10 cellular contexts compared by ENCODE assay signal in the genomic region with DNA sequence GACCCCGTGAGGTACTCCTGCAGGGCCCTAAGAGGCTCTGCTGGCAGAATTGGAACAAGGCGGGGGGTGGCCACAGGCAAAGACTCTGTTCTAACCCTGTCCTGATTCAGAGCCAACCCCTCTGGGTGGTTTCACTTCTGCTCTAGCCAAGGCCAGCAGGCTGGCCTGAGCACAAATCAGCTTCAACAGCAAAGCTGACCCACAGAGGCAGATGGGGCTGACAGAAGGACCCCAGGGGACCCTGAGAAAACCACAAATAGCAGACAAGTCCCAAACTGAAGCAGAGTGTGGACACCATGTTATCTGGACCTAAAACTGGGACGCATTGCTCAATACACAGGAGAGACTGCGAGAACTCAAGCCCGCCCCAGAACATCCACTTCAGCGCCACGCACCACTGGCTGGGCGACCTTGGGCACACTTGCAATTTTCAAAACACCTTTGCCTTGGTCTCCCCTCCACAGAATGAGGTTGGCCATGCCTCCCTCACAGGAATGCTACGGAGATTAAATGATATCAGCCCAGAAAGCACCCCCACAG.
DNase-seq lines count a peak whose midpoint lies in the region; ATAC-seq and TF ChIP-seq lines count a peak whose summit lies in the region.
"Had no signal": no experiment of that assay in that cellular context is flagged by ENCODE, and none has a peak within 500 bp of the region (broad histone marks: within the 10 kb centered on the region; RNA-seq: fewer than 3 reads in every experiment).

No MANE protein-coding gene starts in this region.

- peak; percentile 95 for ATAC-seq in GM21367 (IDR thresholded peaks at IDR 0.05; ENCODE audit: unreplicated experiment)
- ATAC-seq in HG03439 (IDR thresholded peaks at IDR 0.05; ENCODE audit: unreplicated experiment): peak; percentile 81

- no peaks in the 10 kb centered on the region for H3K9me3 Mint-ChIP-seq in Caco-2 (ENCODE audit: unreplicated experiment)

- no peaks in the 10 kb centered on the region for H3K9me3 ChIP-seq in effector memory CD4-positive, alpha-beta T cell (ENCODE audit: control insufficient read depth, low read length)
- H3K9me3 ChIP-seq in MG63 (no peaks in the 10 kb centered on the region), Caco-2 (no peaks in the 10 kb centered on the region)

- TF ChIP-seq CTCF in Caco-2 (IDR thresholded peaks at IDR 0.05; ENCODE audit: insufficient read depth in 1 of 2, low read depth in 1 of 2, low read length in 1 of 2, severe bottlenecking in 1 of 2, unreplicated experiment in 1 of 2): no peak

- H3K27me3 Mint-ChIP-seq in Caco-2 (ENCODE audit: insufficient read depth, unreplicated experiment): no peaks in the 10 kb centered on the region
- H3K27me3 Mint-ChIP-seq: CD4-positive, CD25-positive, alpha-beta regulatory T cell had no signal

- no peaks in the 10 kb centered on the region for H3K36me3 ChIP-seq in effector memory CD4-positive, alpha-beta T cell (ENCODE audit: control insufficient read depth, insufficient read depth, low read length)
- H3K36me3 ChIP-seq in MG63 (no peaks in the 10 kb centered on the region), Caco-2 (ENCODE audit: control insufficient read depth, insufficient read depth, low read length) (no peaks in the 10 kb centered on the region)

- no peak overlapping the region for H3K4me3 Mint-ChIP-seq in Caco-2 (ENCODE audit: unreplicated experiment)
- H3K4me3 Mint-ChIP-seq: CD4-positive, CD25-positive, alpha-beta regulatory T cell had no signal

- H3K27ac ChIP-seq in effector memory CD4-positive, alpha-beta T cell (ENCODE audit: insufficient read depth, low read length, poor library complexity, severe bottlenecking): no peak overlapping the region

- no peak overlapping the region for H3K27ac Mint-ChIP-seq in Caco-2 (ENCODE audit: unreplicated experiment)
- H3K27ac Mint-ChIP-seq: CD4-positive, CD25-positive, alpha-beta regulatory T cell had no signal

- H3K4me1 Mint-ChIP-seq in Caco-2 (ENCODE audit: low read depth, unreplicated experiment): no peaks in the 10 kb centered on the region
- H3K4me1 Mint-ChIP-seq: CD4-positive, CD25-positive, alpha-beta regulatory T cell had no signal

- intact Hi-C loops in Caco-2 (cut with micrococcal nuclease; ENCODE audit: unreplicated experiment): no loop called here

- in situ Hi-C loops in G401 (cut with HindIII; ENCODE audit: low sequenced_read_pairs): no loop called here

- POLR2A ChIA-PET in Caco-2 (lab: Charles Lee): no interaction called here

- CTCF ChIA-PET in Caco-2 (lab: Charles Lee): no interaction called here

- H3K36me3 Mint-ChIP-seq in Caco-2 (ENCODE audit: insufficient read depth, unreplicated experiment): no peaks in the 10 kb centered on the region
- H3K36me3 Mint-ChIP-seq: CD4-positive, CD25-positive, alpha-beta regulatory T cell had no signal

- no peaks in the 10 kb centered on the region for H3K27me3 ChIP-seq in effector memory CD4-positive, alpha-beta T cell (replicated peaks; ENCODE audit: control insufficient read depth, insufficient read depth, low read length, poor library complexity, severe bottlenecking)
- H3K27me3 ChIP-seq in MG63: no peaks in the 10 kb centered on the region
- no peaks in the 10 kb centered on the region for H3K27me3 ChIP-seq in Caco-2 (replicated peaks; ENCODE audit: control insufficient read depth, insufficient read depth, low read length)

- H3K4me1 ChIP-seq in effector memory CD4-positive, alpha-beta T cell (ENCODE audit: control insufficient read depth, insufficient read depth, low read length, poor library complexity, severe bottlenecking): no peaks in the 10 kb centered on the region
- H3K4me1 ChIP-seq in Caco-2: no peaks in the 10 kb centered on the region

- no TSS peak for BruUV-seq in Caco-2 (replicated peaks; lab: Mats Ljungman, UMichigan)

- DNase-seq in G401 (ENCODE audit: low spot score): peak; percentile 56
- peak; percentile 14 for DNase-seq in hepatic stellate cell (ENCODE audit: low spot score)
- DNase-seq in effector memory CD4-positive, alpha-beta T cell: no peak
- no peak for DNase-seq in SKM-1 (lab: John Stamatoyannopoulos, UW; ENCODE audit: unreplicated experiment)
- no peak for DNase-seq in MG63
- DNase-seq in Caco-2: no peak
- DNase-seq: CD4-positive, CD25-positive, alpha-beta regulatory T cell; NCI-H1105 treated with DMSO at 0.1 percent for 48 hours had no signal

- no peak overlapping the region for H3K4me3 ChIP-seq in effector memory CD4-positive, alpha-beta T cell (ENCODE audit: insufficient read depth, low read depth, low read length, poor library complexity, severe bottlenecking)
- no peak overlapping the region for H3K4me3 ChIP-seq in MG63
- H3K4me3 ChIP-seq in Caco-2 (ENCODE audit: low read depth, low read length): no peak overlapping the region

Comparison
In these comparisons a context has a peak if more than half of its experiments do, and no peak if none do; other contexts are left out.
1. DNase-seq: peak in G401 (single experiment) and hepatic stellate cell (single experiment); none in effector memory CD4-positive, alpha-beta T cell (0 of 3), SKM-1 (single experiment), MG63 (single experiment) and Caco-2 (0 of 2).